3 cellular contexts compared by ENCODE assay signal in the genomic region with DNA sequence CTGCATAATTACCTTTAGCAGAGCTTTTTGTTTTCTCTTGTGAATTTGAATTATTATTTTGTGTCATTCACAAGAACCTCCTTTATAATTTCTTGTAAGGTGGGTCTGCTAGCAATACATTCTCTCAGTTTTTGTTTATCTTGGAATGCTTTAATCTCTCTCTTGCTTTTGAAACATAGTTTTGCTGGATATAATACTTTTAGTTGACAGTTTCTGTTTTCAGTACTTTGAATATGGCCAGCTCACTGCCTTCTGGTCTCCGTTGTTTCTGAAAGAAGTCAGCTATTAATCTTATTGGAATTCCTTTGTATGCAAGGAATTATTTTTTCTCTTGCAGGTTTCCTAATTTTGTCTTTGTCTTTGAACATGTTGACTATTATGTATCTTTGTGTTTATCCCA.
"Had no signal": no experiment of that assay in that cellular context is flagged by ENCODE, and none has a peak within 500 bp of the region (broad histone marks: within the 10 kb centered on the region; RNA-seq: fewer than 3 reads in every experiment).

No MANE protein-coding gene starts in this region.

- ATAC-seq: GM12878 had no signal

- DNase-seq: GDM1, GF-D8 had no signal

- H3K4me3 ChIP-seq: GM12878 had no signal
